ENCODE assay signal across 30 cellular contexts in genomic region chr12:13350381-13350780, GRCh38.
"Had no signal": no experiment of that assay in that cellular context is flagged by ENCODE, and none has a peak within 500 bp of the region (broad histone marks: within the 10 kb centered on the region; RNA-seq: fewer than 3 reads in every experiment).

No MANE protein-coding gene starts in this region.

- H3K4me3 ChIP-seq: pancreas, psoas muscle, skin epidermis, smooth muscle cell, spleen, suprapubic skin, testis, tibial artery, transverse colon, upper lobe of left lung, vagina had no signal

- H3K36me3 ChIP-seq: neutrophil, pancreas, spleen, suprapubic skin, tibial artery, transverse colon, upper lobe of left lung, vagina had no signal

- H3K27me3 ChIP-seq: suprapubic skin, tibial artery, upper lobe of left lung, vagina had no signal

- ATAC-seq: naive thymus-derived CD8-positive, alpha-beta T cell; natural killer cell treated with Interleukin-12 subunit alpha and Interleukin-12 subunit beta and Interleukin-15 and Interleukin-18, amount 100 ng/mL, for 72 hours; pancreas; psoas muscle; right cardiac atrium; sciatic nerve; stimulated activated memory B cell treated with anti-CD40 and anti-IgM and Interleukin-4, amounts not matched to agents 10 μg/mL and 1 μg/mL and 100 μg/mL, for 72 hours; stimulated activated naive CD8-positive, alpha-beta T cell treated with anti-CD3 and anti-CD28 coated beads, Interleukin-15, amount 100 ng/mL, for 72 hours; stimulated activated naive CD8-positive, alpha-beta T cell treated with anti-CD3 and anti-CD28 coated beads, Interleukin-15, Interleukin-2, amounts not matched to agents 100 U/mL and 50 U/mL, for 24 hours had no signal

- H3K4me1 ChIP-seq: pancreas, psoas muscle, spleen, testis, tibial artery, transverse colon, upper lobe of left lung, vagina had no signal

- H3K4me2 ChIP-seq: smooth muscle cell had no signal

- DNase-seq: naive B cell; naive thymus-derived CD8-positive, alpha-beta T cell; nephron progenitor cell; nucleus accumbens; pancreas; psoas muscle; right cardiac atrium; spleen; stimulated activated CD4-positive, alpha-beta T cell treated with anti-CD3 and anti-CD28 coated beads, Interleukin-12 subunit alpha, Interleukin-12 subunit beta, amount 100 ng/mL, for 4 hours; stimulated activated CD4-positive, alpha-beta T cell treated with anti-CD3 and anti-CD28 coated beads, Interleukin-1b, Interleukin-23, amount 100 ng/mL, for 48 hours; stimulated activated CD4-positive, alpha-beta T cell treated with anti-CD3 and anti-CD28 coated beads, Interleukin-4, amount 100 ng/mL, for 1 hour; stimulated activated CD4-positive, alpha-beta T cell treated with anti-CD3 and anti-CD28 coated beads, Interleukin-4, amount 100 ng/mL, for 4 hours; stimulated activated CD8-positive, alpha-beta memory T cell treated with anti-CD3 and anti-CD28 coated beads, Interleukin-4, amount 100 ng/mL, for 48 hours; stimulated activated naive CD4-positive, alpha-beta T cell; stimulated activated naive CD8-positive, alpha-beta T cell treated with anti-CD3 and anti-CD28 coated beads, Interleukin-15, amount 100 ng/mL, for 72 hours; stimulated activated naive CD8-positive, alpha-beta T cell treated with anti-CD3 and anti-CD28 coated beads, Interleukin-15, Interleukin-2, amounts not matched to agents 100 U/mL and 50 U/mL, for 24 hours; substantia nigra; testis; tibial artery; transverse colon; upper lobe of left lung had no signal

- H3K27ac ChIP-seq: neutrophil, pancreas, psoas muscle, skin epidermis, spleen, suprapubic skin, testis, tibial artery, transverse colon, upper lobe of left lung, vagina had no signal

- H3K9me3 ChIP-seq: neutrophil, pancreas, psoas muscle, spleen, suprapubic skin, testis, tibial artery, transverse colon, upper lobe of left lung, vagina had no signal

- FAIRE-seq: pancreas, urothelium cell line had no signal
